15 cellular contexts compared by ENCODE assay signal in genomic region chr16:50810241-50810965, GRCh38.
DNase-seq lines count a peak whose midpoint lies in the region; ATAC-seq and TF ChIP-seq lines count a peak whose summit lies in the region.
"Had no signal": no experiment of that assay in that cellular context is flagged by ENCODE, and none has a peak within 500 bp of the region (broad histone marks: within the 10 kb centered on the region; RNA-seq: fewer than 3 reads in every experiment).

No MANE protein-coding gene starts in this region.

- peaks cover 0 to 24% (median 5%) of the 10 kb centered on the region in 11 experiments; a peak in 10 of 22 replicates for H4K20me1 ChIP-seq in BLaER1 treated with 17β-estradiol and CSF1 and Interleukin-3, amounts not matched to agents 10 nM and 100 nM

- peak overlapping the region in 7 of 11 experiments; percentile 67 to 87 (median 80); a peak in 10 of 22 replicates for H3K4me2 ChIP-seq in BLaER1 treated with 17β-estradiol and CSF1 and Interleukin-3, amounts not matched to agents 10 nM and 100 nM

- H3K36me3 Mint-ChIP-seq in T-helper 17 cell (ENCODE audit: low read depth) (no peaks in the 10 kb centered on the region), neural crest cell (ENCODE audit: low read depth) (no peaks in the 10 kb centered on the region), immature natural killer cell (no peaks in the 10 kb centered on the region)
- no peaks in the 10 kb centered on the region for H3K36me3 Mint-ChIP-seq in stimulated activated naive B cell treated with anti-CD40 and anti-IgM and Interleukin-4, amounts not matched to agents 10 μg/mL and 1 μg/mL and 100 μg/mL, for 72 hours

- no peak overlapping the region for H3K9ac ChIP-seq in BLaER1 treated with 17β-estradiol and CSF1 and Interleukin-3, amounts not matched to agents 10 nM and 100 nM

- no peaks in the 10 kb centered on the region for H3K9me3 ChIP-seq in BLaER1 treated with 17β-estradiol and CSF1 and Interleukin-3, amounts not matched to agents 10 nM and 100 nM (replicated peaks in 1 of 11)
- no peaks in the 10 kb centered on the region for H3K9me3 ChIP-seq in T-helper 17 cell (ENCODE audit: control insufficient read depth, low read length, poor library complexity, severe bottlenecking)
- H3K9me3 ChIP-seq: Caco-2 had no signal

- H3K4me3 ChIP-seq in BLaER1 treated with 17β-estradiol and CSF1 and Interleukin-3, amounts not matched to agents 10 nM and 100 nM: no peak overlapping the region
- H3K4me3 ChIP-seq: K562 had no signal

- H3K4me1 Mint-ChIP-seq in T-helper 17 cell (peaks cover 10% of the 10 kb centered on the region), neural crest cell (peaks cover 25% of the 10 kb centered on the region), immature natural killer cell (peaks cover 10 to 13% of the 10 kb centered on the region in 2 donors)
- peaks cover 22 to 38% of the 10 kb centered on the region in 2 donors for H3K4me1 Mint-ChIP-seq in stimulated activated naive B cell treated with anti-CD40 and anti-IgM and Interleukin-4, amounts not matched to agents 10 μg/mL and 1 μg/mL and 100 μg/mL, for 72 hours

- peaks cover 10 to 46% (median 30%) of the 10 kb centered on the region in 10 experiments; a peak in 19 of 20 replicates for H3K4me1 ChIP-seq in BLaER1 treated with 17β-estradiol and CSF1 and Interleukin-3, amounts not matched to agents 10 nM and 100 nM
- H3K4me1 ChIP-seq: Caco-2 had no signal

- H3K27ac Mint-ChIP-seq in T-helper 17 cell: peak overlapping the region; percentile 24
- H3K27ac Mint-ChIP-seq in neural crest cell (ENCODE audit: unreplicated experiment): peak overlapping the region; percentile 63
- peak overlapping the region; percentile 14 for H3K27ac Mint-ChIP-seq in stimulated activated naive B cell treated with anti-CD40 and anti-IgM and Interleukin-4, amounts not matched to agents 10 μg/mL and 1 μg/mL and 100 μg/mL, for 72 hours
- no peak overlapping the region for H3K27ac Mint-ChIP-seq in immature natural killer cell
- H3K27ac Mint-ChIP-seq: B cell; CD4-positive, alpha-beta T cell; H9 had no signal

- peaks cover 0 to 14% (median 6%) of the 10 kb centered on the region in 11 experiments; a peak in 8 of 22 replicates for H3K27me3 ChIP-seq in BLaER1 treated with 17β-estradiol and CSF1 and Interleukin-3, amounts not matched to agents 10 nM and 100 nM

- no peaks in the 10 kb centered on the region for H3K36me3 ChIP-seq in BLaER1 treated with 17β-estradiol and CSF1 and Interleukin-3, amounts not matched to agents 10 nM and 100 nM

- H3K9me3 Mint-ChIP-seq in neural crest cell (no peaks in the 10 kb centered on the region), immature natural killer cell (no peaks in the 10 kb centered on the region)
- no peaks in the 10 kb centered on the region for H3K9me3 Mint-ChIP-seq in stimulated activated naive B cell treated with anti-CD40 and anti-IgM and Interleukin-4, amounts not matched to agents 10 μg/mL and 1 μg/mL and 100 μg/mL, for 72 hours
- H3K9me3 Mint-ChIP-seq: CD4-positive, alpha-beta T cell; H9 had no signal

- no peak for ATAC-seq in T-helper 17 cell
- ATAC-seq in stimulated activated naive B cell treated with anti-CD40 and anti-IgM and Interleukin-4, amounts not matched to agents 10 μg/mL and 1 μg/mL and 100 μg/mL, for 72 hours (replicated peaks): no peak
- ATAC-seq in HG02885 (IDR thresholded peaks at IDR 0.05; ENCODE audit: poor library complexity, unreplicated experiment): no peak
- ATAC-seq: K562 had no signal

- TF ChIP-seq CTCF in neural crest cell (conservative IDR thresholded peaks at IDR 0.05): no peak

- H3K4me3 Mint-ChIP-seq in T-helper 17 cell (no peak overlapping the region), neural crest cell (no peak overlapping the region), immature natural killer cell (no peak overlapping the region)
- H3K4me3 Mint-ChIP-seq in stimulated activated naive B cell treated with anti-CD40 and anti-IgM and Interleukin-4, amounts not matched to agents 10 μg/mL and 1 μg/mL and 100 μg/mL, for 72 hours: no peak overlapping the region
- H3K4me3 Mint-ChIP-seq: B cell; CD4-positive, alpha-beta T cell; H9 had no signal

- H3K27me3 Mint-ChIP-seq in T-helper 17 cell (no peaks in the 10 kb centered on the region), neural crest cell (ENCODE audit: low read depth) (no peaks in the 10 kb centered on the region), immature natural killer cell (ENCODE audit: low read depth in 3 of 3) (peaks cover 0 to 8% (median 0%) of the 10 kb centered on the region in 3 donors)
- peaks cover 5 to 12% of the 10 kb centered on the region in 2 donors for H3K27me3 Mint-ChIP-seq in stimulated activated naive B cell treated with anti-CD40 and anti-IgM and Interleukin-4, amounts not matched to agents 10 μg/mL and 1 μg/mL and 100 μg/mL, for 72 hours
- H3K27me3 Mint-ChIP-seq: CD4-positive, alpha-beta T cell had no signal

- no peak for DNase-seq in T-helper 17 cell
- DNase-seq in neural crest cell (ENCODE audit: low read depth, low spot score): no peak
- DNase-seq in stimulated activated naive B cell treated with anti-CD40 and anti-IgM and Interleukin-4, amounts not matched to agents 10 μg/mL and 1 μg/mL and 100 μg/mL, for 72 hours: no peak
- no peak for DNase-seq in immature natural killer cell
- DNase-seq in amygdala (lab: John Stamatoyannopoulos, UW): no peak
- DNase-seq: Caco-2; CD4-positive, alpha-beta T cell; GDM1; GOT3; H9 had no signal

- H3K27ac ChIP-seq in BLaER1 treated with 17β-estradiol and CSF1 and Interleukin-3, amounts not matched to agents 10 nM and 100 nM: no peak overlapping the region
- H3K27ac ChIP-seq: C4-2B had no signal

Comparison
In these comparisons a context has a peak if more than half of its experiments do, and no peak if none do; other contexts are left out.
1. H3K27ac Mint-ChIP-seq: peak in T-helper 17 cell (single experiment), neural crest cell (single experiment) and stimulated activated naive B cell treated with anti-CD40 and anti-IgM and Interleukin-4, amounts not matched to agents 10 μg/mL and 1 μg/mL and 100 μg/mL, for 72 hours (single experiment); none in immature natural killer cell (0 of 6).